27 cellular contexts compared by ENCODE assay signal in genomic region chr13:105537113-105537512, GRCh38.
"Had no signal": no experiment of that assay in that cellular context is flagged by ENCODE, and none has a peak within 500 bp of the region (broad histone marks: within the 10 kb centered on the region; RNA-seq: fewer than 3 reads in every experiment).

No MANE protein-coding gene starts in this region.

- H3K4me3 ChIP-seq: left lung, mucosa of descending colon, ovary, prostate gland, sigmoid colon, smooth muscle cell, upper lobe of right lung, uterus had no signal

- H3K9me3 ChIP-seq: left lung, mucosa of descending colon, ovary, prostate gland, sigmoid colon, upper lobe of right lung, uterus had no signal

- FAIRE-seq: keratinocyte had no signal

- ATAC-seq: left colon; left lung; mucosa of descending colon; naive thymus-derived CD4-positive, alpha-beta T cell; natural killer cell treated with Interleukin-12 subunit alpha and Interleukin-12 subunit beta and Interleukin-15 and Interleukin-18, amount 100 ng/mL, for 72 hours; right cardiac atrium; stimulated activated memory B cell treated with anti-CD40 and anti-IgM and Interleukin-4, amounts not matched to agents 10 μg/mL and 1 μg/mL and 100 μg/mL, for 72 hours; stimulated activated naive CD8-positive, alpha-beta T cell treated with anti-CD3 and anti-CD28 coated beads, Interleukin-15, amount 100 ng/mL, for 72 hours; upper lobe of right lung had no signal

- H3K4me1 ChIP-seq: left lung, prostate gland, sigmoid colon, upper lobe of right lung, uterus had no signal

- DNase-seq: head of caudate nucleus; hippocampal formation; left colon; left lung; midbrain; mucosa of descending colon; naive thymus-derived CD4-positive, alpha-beta T cell; ovary; posterior cingulate gyrus; retina; right cardiac atrium; sigmoid colon; stimulated activated CD4-positive, alpha-beta T cell treated with anti-CD3 and anti-CD28 coated beads, Interleukin-1b, Interleukin-23, amount 100 ng/mL, for 48 hours; stimulated activated CD4-positive, alpha-beta T cell treated with anti-CD3 and anti-CD28 coated beads, Interleukin-2, amount 100 ng/mL, for 48 hours; stimulated activated CD4-positive, alpha-beta T cell treated with anti-CD3 and anti-CD28 coated beads, Interleukin-4, amount 100 ng/mL, for 4 hours; stimulated activated CD8-positive, alpha-beta memory T cell treated with anti-CD3 and anti-CD28 coated beads, Interleukin-4, amount 100 ng/mL, for 48 hours; stimulated activated naive CD4-positive, alpha-beta T cell treated with Interleukin-2 at 50 U/mL for 16 hours; stimulated activated naive CD8-positive, alpha-beta T cell treated with anti-CD3 and anti-CD28 coated beads, Interleukin-15, amount 100 ng/mL, for 72 hours; substantia nigra; trophoblast cell; upper lobe of right lung; uterus had no signal

- H3K36me3 ChIP-seq: left lung, ovary, prostate gland, sigmoid colon, upper lobe of right lung, uterus had no signal

- H3K4me2 ChIP-seq: smooth muscle cell had no signal

- H3K27me3 ChIP-seq: left lung, ovary, sigmoid colon, upper lobe of right lung, uterus had no signal

- H3K27ac ChIP-seq: left lung, ovary, prostate gland, sigmoid colon, upper lobe of right lung, uterus had no signal
